1 cellular context compared by ENCODE assay signal in genomic region chr20:4979841-4980410, GRCh38.
TF ChIP-seq lines count a peak whose summit lies in the region.

No MANE protein-coding gene starts in this region.

TF ChIP-seq in GM23338, 12 proteins besides CTCF, POLR2A, EP300 and RAD21 (continued from another document):
- no peak for TF ChIP-seq ETS1 (IDR thresholded peaks at IDR 0.05)
- TF ChIP-seq NANOG (IDR thresholded peaks at IDR 0.05; ENCODE audit: borderline replicate concordance), result no peak
- TF ChIP-seq STAT1 (IDR thresholded peaks at IDR 0.05; ENCODE audit: unreplicated experiment), result no peak
- TF ChIP-seq EZH2phosphoT487 (IDR thresholded peaks at IDR 0.05; ENCODE audit: unreplicated experiment), result no peak
- no peak for TF ChIP-seq ZNF331 (CRISPR knock-in tag; IDR thresholded peaks at IDR 0.05; ENCODE audit: low read depth)
